In the genomic region with DNA sequence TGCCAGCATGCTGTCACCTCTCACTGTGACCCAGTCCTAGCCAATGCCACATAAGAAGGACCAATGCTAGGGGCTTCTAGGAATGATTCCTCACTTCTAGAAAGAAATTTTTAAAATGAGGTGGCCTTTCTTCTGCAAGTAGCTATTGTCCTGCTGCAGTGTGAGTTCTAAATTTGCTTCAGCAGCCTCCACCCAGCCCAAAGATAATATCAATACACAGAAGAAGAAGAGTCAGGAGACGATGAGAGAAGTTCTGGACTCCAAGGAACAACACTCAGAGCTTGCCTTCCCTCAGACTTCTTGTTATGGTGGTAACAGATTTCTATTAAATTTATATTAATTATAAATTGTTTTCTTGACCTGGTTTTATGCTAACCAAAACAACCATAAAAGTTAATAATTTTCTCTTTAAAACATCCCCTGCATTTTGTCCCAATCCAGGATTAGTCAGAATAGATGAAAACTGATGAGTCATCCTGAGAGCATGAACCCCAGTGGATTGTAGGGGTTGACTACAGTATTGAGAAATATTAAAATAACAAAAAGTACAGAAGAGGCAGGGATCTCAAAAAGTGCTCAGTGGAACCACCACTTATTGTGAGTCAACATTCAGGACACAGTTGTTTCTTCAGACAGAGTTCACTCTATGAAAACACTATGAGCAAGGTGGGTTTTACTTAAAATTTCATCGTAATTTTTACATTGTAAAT, we compare ENCODE assay signal across 1 cellular context.
TF ChIP-seq lines count a peak whose summit lies in the region.

No MANE protein-coding gene starts in this region.

TF ChIP-seq in K562, 482 proteins besides CTCF, POLR2A, EP300 and RAD21:
- TF ChIP-seq ATF3 (IDR thresholded peaks at IDR 0.05) (peak; percentile 40), ATF3 (CRISPR knock-in tag; conservative IDR thresholded peaks at IDR 0.05) (no peak), C11orf30 (IDR thresholded peaks at IDR 0.05; ENCODE audit: low read depth) (peak; percentile 29), MAFF (IDR thresholded peaks at IDR 0.05; ENCODE audit: low read length) (peak; percentile 73), ZZZ3 (IDR thresholded peaks at IDR 0.05) (no peak), TRIM24 (IDR thresholded peaks at IDR 0.05) (0 out of 4 replicates have a peak, but pooled peaks of 1 of the 2 experiments have one; percentile 31), NFE2L1 (tag; IDR thresholded peaks at IDR 0.05; ENCODE audit: borderline replicate concordance, low read depth) (peak; percentile 68; the same call in 1 of the 2 replicates), ZNF316 (IDR thresholded peaks at IDR 0.05) (peak; percentile 68), MAFK (IDR thresholded peaks at IDR 0.05; ENCODE audit: low read length) (peak; percentile 69; the same call in 1 of the 2 replicates), BRF1 (IDR thresholded peaks at IDR 0.05; ENCODE audit: borderline replicate concordance, extremely low read depth, insufficient read length) (no peak), MAFG (tag; conservative IDR thresholded peaks at IDR 0.05) (peak; percentile 74), NFE2 (IDR thresholded peaks at IDR 0.05; ENCODE audit: low read depth) (peak; percentile 36; the same call in 1 of the 2 replicates), NEUROD1 (IDR thresholded peaks at IDR 0.05; ENCODE audit: borderline replicate concordance, low read depth, low read length, partially characterized antibody) (no peak)
